In genomic region chr6:32665621-32666140, GRCh38 we compare ENCODE assay signal across 14 cellular contexts. TPM values are rescaled to one million over a fixed set of nuclear protein-coding genes. Genes with fewer than 3 reads are reported as not detected.
DNase-seq lines count a peak whose midpoint lies in the region; ATAC-seq and TF ChIP-seq lines count a peak whose summit lies in the region.
"Had no signal": no experiment of that assay in that cellular context is flagged by ENCODE, and none has a peak within 500 bp of the region (broad histone marks: within the 10 kb centered on the region; RNA-seq: fewer than 3 reads in every experiment).

No MANE protein-coding gene starts in this region.

- peaks cover 45% of the 10 kb centered on the region for H3K36me3 Mint-ChIP-seq in activated CD8-positive, alpha-beta memory T cell treated with anti-CD3 and anti-CD28 coated beads, Interleukin-2, amount 10 ng/mL, durations not matched to agents 7 days and 5 days
- no peaks in the 10 kb centered on the region for H3K36me3 Mint-ChIP-seq in endothelial cell (ENCODE audit: low read depth, unreplicated experiment)

- CTCF ChIA-PET in activated CD8-positive, alpha-beta memory T cell treated with anti-CD3 and anti-CD28 coated beads, Interleukin-2, amount 10 ng/mL, durations not matched to agents 7 days and 5 days (lab: Charles Lee): interaction anchor here (0.8 to 2.4 kb wide), 2 partner anchors 26 to 188 kb away, joined by 3 to 12 read pairs; partner anchors contain the start of genes PSMB9 and TAP1

- no peaks in the 10 kb centered on the region for H3K9me3 ChIP-seq in spleen
- H3K9me3 ChIP-seq: gastrocnemius medialis had no signal

- H3K4me3 ChIP-seq in spleen (peak overlapping the region in 5 of 8 donors; percentile 6 to 42 (median 19)), lower leg skin (ENCODE audit: low read depth, poor library complexity, severe bottlenecking) (no peak overlapping the region)

- peak overlapping the region in 5 of 8 donors; percentile 53 to 89 (median 80) for H3K27ac ChIP-seq in spleen
- H3K27ac ChIP-seq: gastrocnemius medialis had no signal

- peak overlapping the region; percentile 90 for H3K4me3 Mint-ChIP-seq in activated CD8-positive, alpha-beta memory T cell treated with anti-CD3 and anti-CD28 coated beads, Interleukin-2, amount 10 ng/mL, durations not matched to agents 7 days and 5 days
- peak overlapping the region; percentile 88 for H3K4me3 Mint-ChIP-seq in endothelial cell (ENCODE audit: unreplicated experiment)

- DNase-seq in activated CD8-positive, alpha-beta memory T cell treated with anti-CD3 and anti-CD28 coated beads, Interleukin-2, amount 10 ng/mL, durations not matched to agents 7 days and 5 days: no peak
- DNase-seq in activated CD8-positive, alpha-beta memory T cell treated with anti-CD3 and anti-CD28 coated beads, Interleukin-2, amount 50 U/mL, for 48 hours: no peak
- peak; percentile 24 for DNase-seq in NAMALWA (ENCODE audit: low spot score)
- no peak for DNase-seq in endothelial cell (ENCODE audit: low spot score)
- no peak for DNase-seq in spleen
- DNase-seq in NCI-H226: no peak
- no peak for DNase-seq in SKM-1 (lab: John Stamatoyannopoulos, UW; ENCODE audit: unreplicated experiment)
- DNase-seq in lower leg skin (ENCODE audit: low spot score in 2 of 2): no peak
- DNase-seq: activated gamma-delta T cell, gastrocnemius medialis, NCI-H2081 treated with DMSO at 0.1 percent for 48 hours, OCI-M1 had no signal

- ATAC-seq in activated CD8-positive, alpha-beta memory T cell treated with anti-CD3 and anti-CD28 coated beads, Interleukin-2, amount 10 ng/mL, durations not matched to agents 7 days and 5 days: no peak

- intact Hi-C loops in spleen (cut with DNase I; ENCODE audit: low total_unique reads) (no loop called here), lower leg skin (cut with DNase I; ENCODE audit: low total_unique reads) (no loop called here)

- 1 to 10% (median 7%) methylated on average over 3 of the region's 3 CpGs for WGBS in spleen, 5 donors
- 14 to 23% methylated on average over 3 of the region's 3 CpGs for WGBS in lower leg skin, 2 donors

- peak overlapping the region; percentile 89 for H3K27ac Mint-ChIP-seq in activated CD8-positive, alpha-beta memory T cell treated with anti-CD3 and anti-CD28 coated beads, Interleukin-2, amount 10 ng/mL, durations not matched to agents 7 days and 5 days
- no peak overlapping the region for H3K27ac Mint-ChIP-seq in endothelial cell (ENCODE audit: unreplicated experiment)

- no peaks in the 10 kb centered on the region for H3K9me3 Mint-ChIP-seq in activated CD8-positive, alpha-beta memory T cell treated with anti-CD3 and anti-CD28 coated beads, Interleukin-2, amount 10 ng/mL, durations not matched to agents 7 days and 5 days (ENCODE audit: low read depth)
- no peaks in the 10 kb centered on the region for H3K9me3 Mint-ChIP-seq in endothelial cell (ENCODE audit: unreplicated experiment)

- no peak for TF ChIP-seq CTCF in endothelial cell (IDR thresholded peaks at IDR 0.05; ENCODE audit: unreplicated experiment)
- no peak for TF ChIP-seq CTCF in spleen (IDR thresholded peaks at IDR 0.05 in 8 of 11, conservative IDR thresholded peaks at IDR 0.05 in 3 of 11)
- no peak for TF ChIP-seq CTCF in lower leg skin (IDR thresholded peaks at IDR 0.05)

- TF ChIP-seq POLR2A in spleen (IDR thresholded peaks at IDR 0.05) (no peak), lower leg skin (IDR thresholded peaks at IDR 0.05) (no peak)

- peaks cover 14% of the 10 kb centered on the region for H3K27me3 Mint-ChIP-seq in activated CD8-positive, alpha-beta memory T cell treated with anti-CD3 and anti-CD28 coated beads, Interleukin-2, amount 10 ng/mL, durations not matched to agents 7 days and 5 days
- peaks cover 2% of the 10 kb centered on the region for H3K27me3 Mint-ChIP-seq in endothelial cell (ENCODE audit: unreplicated experiment)

- H3K4me1 Mint-ChIP-seq in activated CD8-positive, alpha-beta memory T cell treated with anti-CD3 and anti-CD28 coated beads, Interleukin-2, amount 10 ng/mL, durations not matched to agents 7 days and 5 days: peaks cover 63% of the 10 kb centered on the region
- peaks cover 9% of the 10 kb centered on the region for H3K4me1 Mint-ChIP-seq in endothelial cell (ENCODE audit: unreplicated experiment)

- peaks cover 0 to 29% (median 6%) of the 10 kb centered on the region in 6 donors for H3K4me1 ChIP-seq in spleen
- H3K4me1 ChIP-seq: gastrocnemius medialis had no signal

- H3K36me3 ChIP-seq in spleen: no peaks in the 10 kb centered on the region
- H3K36me3 ChIP-seq: gastrocnemius medialis had no signal

- no peaks in the 10 kb centered on the region for H3K27me3 ChIP-seq in spleen (replicated peaks in 1 of 7)
- H3K27me3 ChIP-seq: gastrocnemius medialis had no signal

RNA-seq across cellular contexts. Expression of gene HLA-DQB1, which starts 0.8 kb away (rescaled TPM):
- 10 to 100 TPM; 72.9 to 89.8 TPM for total RNA-seq in activated CD8-positive, alpha-beta memory T cell treated with anti-CD3 and anti-CD28 coated beads, Interleukin-2, amount 10 ng/mL, durations not matched to agents 7 days and 5 days
- total RNA-seq in endothelial cell (ENCODE audit: unreplicated experiment) (22.0 TPM), spleen (100 to 1,000 TPM in 4 of 7 donors, 10 to 100 TPM in 2, 1 to 10 TPM in 1; 6.1 to 271 (median 120) TPM), lower leg skin (10 to 100 TPM in 1 of 4 donors, 1 to 10 TPM in 2, under 1 TPM in 1; 0.44 to 11.3 (median 4.4) TPM)
- polyA plus RNA-seq in spleen: 1,000 to 10,000 TPM in 1 of 3 donors, 100 to 1,000 TPM in 2; 383 to 1,152 (median 620) TPM

RNA-seq across cellular contexts. Expression of gene HLA-DQA1, which starts 28.5 kb away (rescaled TPM):
- total RNA-seq in activated CD8-positive, alpha-beta memory T cell treated with anti-CD3 and anti-CD28 coated beads, Interleukin-2, amount 10 ng/mL, durations not matched to agents 7 days and 5 days: 100 to 1,000 TPM in 1 of 2 experiments, 10 to 100 TPM in 1; 74.4 to 143 TPM
- not detected for total RNA-seq in endothelial cell (ENCODE audit: unreplicated experiment)
- 100 to 1,000 TPM in 6 of 7 donors, 10 to 100 TPM in 1; 19.1 to 340 (median 196) TPM for total RNA-seq in spleen
- 100 to 1,000 TPM; 249 to 441 (median 420) TPM for polyA plus RNA-seq in spleen
- 10 to 100 TPM in 2 of 4 donors, 1 to 10 TPM in 2; 4.7 to 19.8 (median 10.3) TPM for total RNA-seq in lower leg skin
- total RNA-seq: H1, lung microvascular endothelial cell had no signal
